In genomic region chr2:146444085-146444484, GRCh38 we compare ENCODE assay signal across 35 cellular contexts.
"Had no signal": no experiment of that assay in that cellular context is flagged by ENCODE, and none has a peak within 500 bp of the region (broad histone marks: within the 10 kb centered on the region; RNA-seq: fewer than 3 reads in every experiment).

No MANE protein-coding gene starts in this region.

- H3K4me3 ChIP-seq: MG63 had no signal

- H3K36me3 ChIP-seq: MG63 had no signal

- DNase-seq: Karpas-422, Kasumi-1, MG63, MM.1S, MV-4-11, NCI-H1048, NCI-H1092, NCI-H1092 treated with DMSO at 0.1 percent for 48 hours, NCI-H1105, NCI-H1105 treated with DMSO at 0.1 percent for 48 hours, NCI-H1417, NCI-H1417 treated with DMSO at 0.1 percent for 48 hours, NCI-H1436, NCI-H1436 treated with DMSO at 0.1 percent for 48 hours, NCI-H146, NCI-H1694, NCI-H1694 treated with DMSO at 0.1 percent for 48 hours, NCI-H187, NCI-H187 treated with DMSO at 0.1 percent for 48 hours, NCI-H1930, NCI-H2029, NCI-H2029 treated with DMSO at 0.1 percent for 48 hours, NCI-H2081, NCI-H2081 treated with DMSO at 0.1 percent for 48 hours, NCI-H2107, NCI-H2171, NCI-H2171 treated with DMSO at 0.1 percent for 48 hours, NCI-H2227 treated with DMSO at 0.1 percent for 48 hours, NCI-H226, NCI-H345, NCI-H446, NCI-H446 treated with DMSO at 0.1 percent for 48 hours, NCI-H510A, NCI-H510A treated with DMSO at 0.1 percent for 48 hours, NCI-H524 had no signal

- H3K9me3 ChIP-seq: MG63 had no signal

- H3K27me3 ChIP-seq: MG63 had no signal
